Comparison of ENCODE assay signal across 18 cellular contexts in genomic region chr5:57332350-57332749, GRCh38.
"Had no signal": no experiment of that assay in that cellular context is flagged by ENCODE, and none has a peak within 500 bp of the region (broad histone marks: within the 10 kb centered on the region; RNA-seq: fewer than 3 reads in every experiment).

No MANE protein-coding gene starts in this region.

- H3K4me3 ChIP-seq: lower lobe of right lung, sigmoid colon, suprapubic skin had no signal

- H3K36me3 Mint-ChIP-seq: activated CD8-positive, alpha-beta memory T cell treated with anti-CD3 and anti-CD28 coated beads, Interleukin-2, amount 10 ng/mL, durations not matched to agents 7 days and 5 days; activated naive CD4-positive, alpha-beta T cell treated with anti-CD3 and anti-CD28 coated beads, Interleukin-2, amount 50 U/mL, for 24 hours; naive B cell; type B pancreatic cell had no signal

- H3K27ac ChIP-seq: lower lobe of right lung, sigmoid colon, suprapubic skin had no signal

- H3K9me3 ChIP-seq: lower lobe of right lung, sigmoid colon, suprapubic skin had no signal

- H3K27ac Mint-ChIP-seq: activated CD8-positive, alpha-beta memory T cell treated with anti-CD3 and anti-CD28 coated beads, Interleukin-2, amount 10 ng/mL, durations not matched to agents 7 days and 5 days; activated naive CD4-positive, alpha-beta T cell treated with anti-CD3 and anti-CD28 coated beads, Interleukin-2, amount 50 U/mL, for 24 hours; activated T-cell treated with anti-CD3 and anti-CD28 coated beads, Interleukin-2, amount 50 U/mL, for 24 hours; naive B cell; progenitor cell of endocrine pancreas; type B pancreatic cell had no signal

- H3K9me3 Mint-ChIP-seq: activated naive CD4-positive, alpha-beta T cell treated with anti-CD3 and anti-CD28 coated beads, Interleukin-2, amount 50 U/mL, for 24 hours; activated T-cell treated with anti-CD3 and anti-CD28 coated beads, Interleukin-2, amount 50 U/mL, for 24 hours had no signal

- H3K4me3 Mint-ChIP-seq: activated CD8-positive, alpha-beta memory T cell treated with anti-CD3 and anti-CD28 coated beads, Interleukin-2, amount 10 ng/mL, durations not matched to agents 7 days and 5 days; activated naive CD4-positive, alpha-beta T cell treated with anti-CD3 and anti-CD28 coated beads, Interleukin-2, amount 50 U/mL, for 24 hours; activated T-cell treated with anti-CD3 and anti-CD28 coated beads, Interleukin-2, amount 50 U/mL, for 24 hours; type B pancreatic cell had no signal

- DNase-seq: activated CD4-positive, alpha-beta T cell treated with anti-CD3 and anti-CD28 coated beads, Interleukin-2, amount 50 U/mL, for 48 hours; activated CD4-positive, CD25-positive, alpha-beta regulatory T cell treated with anti-CD3 and anti-CD28 coated beads, Interleukin-2, amount 50 U/mL, for 72 hours; activated CD8-positive, alpha-beta memory T cell treated with anti-CD3 and anti-CD28 coated beads, Interleukin-2, amount 10 ng/mL, durations not matched to agents 7 days and 5 days; activated effector memory CD4-positive, alpha-beta T cell treated with Interleukin-2 at 50 U/mL for 16 hours; activated T-cell treated with anti-CD3 and anti-CD28 coated beads, Interleukin-2, amount 50 U/mL, for 24 hours; hypothalamus; lower lobe of right lung; naive B cell; sigmoid colon; stimulated activated CD4-positive, alpha-beta T cell treated with anti-CD3 and anti-CD28 coated beads, Interleukin-12 subunit alpha, Interleukin-12 subunit beta, amount 100 ng/mL, for 4 hours; stimulated activated CD4-positive, alpha-beta T cell treated with anti-CD3 and anti-CD28 coated beads, Interleukin-2, amount 100 ng/mL, for 48 hours; stimulated activated naive CD4-positive, alpha-beta T cell treated with Interleukin-2 at 50 U/mL for 16 hours; T-helper 9 cell had no signal

- H3K27me3 ChIP-seq: sigmoid colon, suprapubic skin had no signal

- ATAC-seq: activated CD8-positive, alpha-beta memory T cell treated with anti-CD3 and anti-CD28 coated beads, Interleukin-2, amount 10 ng/mL, durations not matched to agents 7 days and 5 days; esophagus mucosa; lower lobe of right lung had no signal

- H3K36me3 ChIP-seq: lower lobe of right lung, sigmoid colon, suprapubic skin had no signal

- H3K4me1 Mint-ChIP-seq: activated naive CD4-positive, alpha-beta T cell treated with anti-CD3 and anti-CD28 coated beads, Interleukin-2, amount 50 U/mL, for 24 hours; naive B cell had no signal

- H3K27me3 Mint-ChIP-seq: activated CD8-positive, alpha-beta memory T cell treated with anti-CD3 and anti-CD28 coated beads, Interleukin-2, amount 10 ng/mL, durations not matched to agents 7 days and 5 days; activated naive CD4-positive, alpha-beta T cell treated with anti-CD3 and anti-CD28 coated beads, Interleukin-2, amount 50 U/mL, for 24 hours; naive B cell; progenitor cell of endocrine pancreas; type B pancreatic cell had no signal

- H3K4me1 ChIP-seq: lower lobe of right lung, sigmoid colon, suprapubic skin had no signal
